1 cellular context compared by ENCODE assay signal in the genomic region with DNA sequence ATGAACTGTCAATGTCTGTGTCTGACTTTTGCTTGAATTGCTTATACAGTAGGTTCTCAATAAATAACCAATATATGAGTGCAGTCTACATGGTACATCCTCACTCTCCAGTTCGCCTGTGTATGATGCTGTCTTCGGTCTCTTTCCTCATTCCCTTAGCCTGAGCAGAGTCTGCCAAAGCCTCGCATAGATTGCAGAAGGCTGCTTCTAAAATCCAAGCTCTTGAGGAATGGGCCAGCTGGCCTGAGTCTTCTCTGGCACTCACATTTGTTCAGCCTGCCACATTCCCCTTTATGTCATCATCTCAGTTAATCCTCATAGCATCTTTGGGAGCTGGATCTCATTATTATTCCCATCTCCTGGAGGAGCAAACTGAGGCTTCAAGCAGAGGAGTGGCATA.
TF ChIP-seq lines count a peak whose summit lies in the region.

No MANE protein-coding gene starts in this region.

TF ChIP-seq in HepG2, 621 proteins besides CTCF, POLR2A, EP300 and RAD21:
- TF ChIP-seq ZNF629 (CRISPR knock-in tag; conservative IDR thresholded peaks at IDR 0.05) (0 out of 2 replicates have a peak, but pooled peaks have one; percentile 22), MXD4 (CRISPR knock-in tag; IDR thresholded peaks at IDR 0.05) (no peak)
- TF ChIP-seq, protein P1, sequence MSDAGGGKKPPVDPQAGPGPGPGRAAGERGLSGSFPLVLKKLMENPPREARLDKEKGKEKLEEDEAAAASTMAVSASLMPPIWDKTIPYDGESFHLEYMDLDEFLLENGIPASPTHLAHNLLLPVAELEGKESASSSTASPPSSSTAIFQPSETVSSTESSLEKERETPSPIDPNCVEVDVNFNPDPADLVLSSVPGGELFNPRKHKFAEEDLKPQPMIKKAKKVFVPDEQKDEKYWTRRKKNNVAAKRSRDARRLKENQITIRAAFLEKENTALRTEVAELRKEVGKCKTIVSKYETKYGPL (CRISPR knock-in tag; IDR thresholded peaks at IDR 0.05), result no peak
